ENCODE assay signal across 23 cellular contexts in the genomic region with DNA sequence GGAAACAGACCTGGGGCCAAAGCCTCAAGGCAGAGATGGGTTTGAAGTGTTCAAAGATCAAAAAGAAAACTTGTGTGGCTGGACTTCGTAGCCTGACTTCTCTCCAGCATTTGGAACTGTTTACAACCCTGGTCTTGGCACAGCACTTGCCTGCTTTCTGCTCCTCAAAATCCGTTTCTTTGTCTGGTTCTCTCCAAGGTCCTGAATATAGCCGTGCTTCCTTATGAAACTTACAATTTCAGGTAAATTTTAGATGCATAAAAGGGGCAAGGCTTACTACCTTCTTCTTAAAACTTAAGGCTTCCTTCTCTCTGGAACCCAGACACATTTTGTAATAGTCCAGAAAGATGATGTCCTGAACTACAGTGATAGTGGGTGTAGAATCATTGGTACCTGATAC. TPM values are rescaled to one million over a fixed set of nuclear protein-coding genes. Genes with fewer than 3 reads are reported as not detected.
"Had no signal": no experiment of that assay in that cellular context is flagged by ENCODE, and none has a peak within 500 bp of the region (broad histone marks: within the 10 kb centered on the region; RNA-seq: fewer than 3 reads in every experiment).

No MANE protein-coding gene starts in this region.

- H3K27ac Mint-ChIP-seq: activated naive CD8-positive, alpha-beta T cell; activated T-helper 2 cell treated with anti-CD3 and anti-CD28 coated beads, Interferon-gamma antibody, Interleukin-2, Interleukin-4, amounts not matched to agents 10 μg/mL and 5 μg/mL and 100 μg/mL, durations not matched to agents 14 hours and 24 hours and 36 hours; immature natural killer cell; natural killer cell; progenitor cell of endocrine pancreas; type B pancreatic cell; WTC11 had no signal

- H3K4me1 Mint-ChIP-seq: immature natural killer cell, natural killer cell had no signal

- H3K9me3 ChIP-seq: adrenal gland, ascending aorta, spleen, thoracic aorta, vagina had no signal

- DNase-seq: activated naive CD4-positive, alpha-beta T cell; activated T-cell treated with anti-CD3 and anti-CD28 coated beads, Interleukin-2, amount 50 U/mL, for 4 hours; adrenal gland; cerebellar nuclear complex; foreskin keratinocyte; immature natural killer cell; left ventricle myocardium superior; midbrain; natural killer cell; spleen; stimulated activated CD4-positive, alpha-beta T cell treated with anti-CD3 and anti-CD28 coated beads, Interleukin-4, amount 100 ng/mL, for 1 hour; stimulated activated naive CD4-positive, alpha-beta T cell; T-helper 9 cell had no signal

- H3K36me3 ChIP-seq: adrenal gland, ascending aorta, spleen, thoracic aorta, vagina had no signal

- H3K4me3 Mint-ChIP-seq: activated naive CD8-positive, alpha-beta T cell; activated T-cell treated with anti-CD3 and anti-CD28 coated beads, Interleukin-2, amount 50 U/mL, for 4 hours; immature natural killer cell; natural killer cell; type B pancreatic cell; WTC11 had no signal

- H3K27me3 Mint-ChIP-seq: progenitor cell of endocrine pancreas had no signal

- H3K27ac ChIP-seq: adrenal gland, ascending aorta, coronary artery, foreskin keratinocyte, spleen, thoracic aorta, vagina had no signal

- H3K36me3 Mint-ChIP-seq: activated naive CD8-positive, alpha-beta T cell; immature natural killer cell; natural killer cell; type B pancreatic cell; WTC11 had no signal

- H3K9me3 Mint-ChIP-seq: activated T-cell treated with anti-CD3 and anti-CD28 coated beads, Interleukin-2, amount 50 U/mL, for 4 hours; activated T-helper 2 cell treated with anti-CD3 and anti-CD28 coated beads, Interferon-gamma antibody, Interleukin-2, Interleukin-4, amounts not matched to agents 10 μg/mL and 5 μg/mL and 100 μg/mL, durations not matched to agents 14 hours and 24 hours and 36 hours; immature natural killer cell; type B pancreatic cell had no signal

- H3K27me3 ChIP-seq: adrenal gland, ascending aorta, foreskin keratinocyte, spleen, vagina had no signal

- H3K4me3 ChIP-seq: adrenal gland, ascending aorta, coronary artery, spleen, thoracic aorta, vagina had no signal

- ATAC-seq: activated T-cell treated with anti-CD3 and anti-CD28 coated beads, Interleukin-2, amount 50 U/mL, for 4 hours; foreskin keratinocyte; left ventricle myocardium superior; natural killer cell; WTC11 had no signal

- H3K4me1 ChIP-seq: adrenal gland, ascending aorta, foreskin keratinocyte, spleen, vagina had no signal

RNA-seq across cellular contexts. Expression of a gene that starts 26.3 kb away (rescaled TPM):
- total RNA-seq: ascending aorta, epithelial cell of proximal tubule, natural killer cell had no signal
- polyA plus RNA-seq: immature natural killer cell had no signal
